In genomic region chr12:122992386-122992785, GRCh38 we compare ENCODE assay signal across 20 cellular contexts. TPM values are rescaled to one million over a fixed set of nuclear protein-coding genes. Genes with fewer than 3 reads are reported as not detected.
DNase-seq lines count a peak whose midpoint lies in the region; ATAC-seq and TF ChIP-seq lines count a peak whose summit lies in the region.
"Had no signal": no experiment of that assay in that cellular context is flagged by ENCODE, and none has a peak within 500 bp of the region (broad histone marks: within the 10 kb centered on the region; RNA-seq: fewer than 3 reads in every experiment).

No MANE protein-coding gene starts in this region.

- TF ChIP-seq CTCF in heart left ventricle (IDR thresholded peaks at IDR 0.05) (no peak), heart right ventricle (IDR thresholded peaks at IDR 0.05) (no peak), KMS-11 (conservative IDR thresholded peaks at IDR 0.05; ENCODE audit: low read depth, low read length) (no peak), spleen (IDR thresholded peaks at IDR 0.05 in 8 of 11, conservative IDR thresholded peaks at IDR 0.05 in 3 of 11) (no peak)

- peak overlapping the region; percentile 42; the same call in 1 of the 2 replicates for H3K4me2 ChIP-seq in KMS-11
- H3K4me2 ChIP-seq: SK-N-SH had no signal

- H3K36me3 Mint-ChIP-seq in immature natural killer cell: no peaks in the 10 kb centered on the region

- H3K79me2 ChIP-seq in KMS-11 (ENCODE audit: insufficient read depth, low read depth): no peaks in the 10 kb centered on the region

- intact Hi-C loops in heart left ventricle (cut with DNase I) (no loop called here), heart right ventricle (cut with DNase I) (no loop called here), spleen (cut with DNase I; ENCODE audit: low total_unique reads) (no loop called here)

- peaks cover 0 to 23% (median 4%) of the 10 kb centered on the region in 12 donors for H3K4me1 ChIP-seq in heart left ventricle
- H3K4me1 ChIP-seq in heart right ventricle: peaks cover 0 to 15% (median 9%) of the 10 kb centered on the region in 9 donors
- peaks cover 19% of the 10 kb centered on the region for H3K4me1 ChIP-seq in KMS-11 (ENCODE audit: low read depth, poor library complexity, severe bottlenecking)
- H3K4me1 ChIP-seq in spleen: peaks cover 0 to 6% (median 0%) of the 10 kb centered on the region in 6 donors

- H3K4me3 Mint-ChIP-seq in immature natural killer cell: no peak overlapping the region

- H3K27ac Mint-ChIP-seq in immature natural killer cell: no peak overlapping the region

- H2AFZ ChIP-seq in KMS-11 (ENCODE audit: low read depth): no peak overlapping the region

- no peaks in the 10 kb centered on the region for H3K9me3 Mint-ChIP-seq in immature natural killer cell

- no peaks in the 10 kb centered on the region for H3K9me3 ChIP-seq in heart left ventricle
- H3K9me3 ChIP-seq in heart right ventricle: no peaks in the 10 kb centered on the region
- no peaks in the 10 kb centered on the region for H3K9me3 ChIP-seq in spleen
- H3K9me3 ChIP-seq: Peyer's patch, SK-N-SH had no signal

- H3K4me1 Mint-ChIP-seq in immature natural killer cell: no peaks in the 10 kb centered on the region

- H3K27me3 Mint-ChIP-seq in immature natural killer cell (ENCODE audit: low read depth in 3 of 3): peaks cover 0 to 3% (median 0%) of the 10 kb centered on the region in 3 donors

- ATAC-seq in heart left ventricle (no peak), heart right ventricle (no peak), HG03460 (IDR thresholded peaks at IDR 0.05; ENCODE audit: unreplicated experiment) (no peak)

- peaks cover 0 to 77% (median 31%) of the 10 kb centered on the region in 9 donors for H3K36me3 ChIP-seq in heart left ventricle
- peaks cover 0 to 96% (median 8%) of the 10 kb centered on the region in 9 donors for H3K36me3 ChIP-seq in heart right ventricle
- no peaks in the 10 kb centered on the region for H3K36me3 ChIP-seq in KMS-11 (ENCODE audit: insufficient read depth)
- H3K36me3 ChIP-seq in spleen: peaks cover 0 to 58% (median 12%) of the 10 kb centered on the region in 6 donors

- H3K27ac ChIP-seq in heart left ventricle: no peak overlapping the region
- H3K27ac ChIP-seq in heart right ventricle: no peak overlapping the region
- no peak overlapping the region for H3K27ac ChIP-seq in KMS-11
- H3K27ac ChIP-seq in spleen: no peak overlapping the region

- H3K4me3 ChIP-seq in heart left ventricle: no peak overlapping the region
- no peak overlapping the region for H3K4me3 ChIP-seq in heart right ventricle
- no peak overlapping the region for H3K4me3 ChIP-seq in KMS-11 (IDR thresholded peaks at IDR 0.05; ENCODE audit: insufficient read depth, low read depth, low read length)
- no peak overlapping the region for H3K4me3 ChIP-seq in spleen
- H3K4me3 ChIP-seq: Peyer's patch had no signal

- 79 to 83% (median 81%) methylated on average over 12 to 19 of the region's 19 CpGs for WGBS in heart left ventricle, 4 donors
- 80 to 81% methylated on average over 19 of the region's 19 CpGs for WGBS in heart right ventricle, 2 donors
- WGBS in spleen, 5 donors: 85 to 92% (median 91%) methylated on average over 18 to 19 of the region's 19 CpGs

- H3K9ac ChIP-seq in KMS-11: no peak overlapping the region
- H3K9ac ChIP-seq: SK-N-SH had no signal

- DNase-seq in heart left ventricle (peak in 3 of 5 donors; percentile 11 to 60 (median 27)), heart right ventricle (no peak), left kidney (ENCODE audit: low read depth, low spot score) (peak; percentile 88), spleen (peak; percentile 69), immature natural killer cell (no peak), HK-2 (ENCODE audit: unreplicated experiment) (no peak)
- DNase-seq: Calu3, DMS79 treated with DMSO at 0.1 percent for 48 hours, GF-D8, IMR-90, NCI-H1048, NCI-H1417, NCI-H1694, NCI-H2029 treated with DMSO at 0.1 percent for 48 hours, NCI-H446 treated with DMSO at 0.1 percent for 48 hours, OCI-M1, Peyer's patch, SK-N-SH had no signal

- no peak for TF ChIP-seq POLR2A in heart left ventricle (IDR thresholded peaks at IDR 0.05)
- no peak for TF ChIP-seq POLR2A in spleen (IDR thresholded peaks at IDR 0.05)

- no peaks in the 10 kb centered on the region for H4K20me1 ChIP-seq in KMS-11 (ENCODE audit: insufficient read depth)

- H3K27me3 ChIP-seq in heart left ventricle: no peaks in the 10 kb centered on the region
- H3K27me3 ChIP-seq in heart right ventricle: no peaks in the 10 kb centered on the region
- H3K27me3 ChIP-seq in KMS-11 (ENCODE audit: insufficient read depth, low read depth): no peaks in the 10 kb centered on the region
- no peaks in the 10 kb centered on the region for H3K27me3 ChIP-seq in spleen (replicated peaks in 1 of 7)
- H3K27me3 ChIP-seq: Peyer's patch had no signal

RNA-seq across cellular contexts. Expression of gene ARL6IP4, which starts 11.9 kb away (rescaled TPM):
- total RNA-seq in heart left ventricle: 100 to 1,000 TPM; 123 to 236 (median 140) TPM
- polyA plus RNA-seq in heart left ventricle: 100 to 1,000 TPM; 186 to 325 TPM
- 100 to 1,000 TPM; 125 to 161 (median 137) TPM for total RNA-seq in heart right ventricle
- polyA plus RNA-seq in heart right ventricle: 100 to 1,000 TPM; 226 to 319 TPM
- 100 to 1,000 TPM; 150 to 202 (median 181) TPM for total RNA-seq in spleen
- 100 to 1,000 TPM; 308 to 419 (median 377) TPM for polyA plus RNA-seq in spleen
- 100 to 1,000 TPM; 131 to 327 (median 245) TPM for polyA plus RNA-seq in immature natural killer cell

RNA-seq across cellular contexts. Expression of gene OGFOD2, which starts 17.3 kb away (rescaled TPM):
- total RNA-seq in heart left ventricle: 10 to 100 TPM in 6 of 9 donors, 1 to 10 TPM in 3; 4.4 to 17.0 (median 12.7) TPM
- 10 to 100 TPM; 12.7 to 19.7 TPM for polyA plus RNA-seq in heart left ventricle
- 10 to 100 TPM; 10.6 to 17.1 (median 12.0) TPM for total RNA-seq in heart right ventricle
- 10 to 100 TPM; 12.0 to 15.9 TPM for polyA plus RNA-seq in heart right ventricle
- total RNA-seq in spleen: 10 to 100 TPM in 6 of 7 donors, 1 to 10 TPM in 1; 9.5 to 24.7 (median 20.4) TPM
- polyA plus RNA-seq in spleen: 10 to 100 TPM; 18.5 to 32.3 (median 28.1) TPM
- 10 to 100 TPM; 14.4 to 16.6 (median 16.3) TPM for polyA plus RNA-seq in immature natural killer cell

RNA-seq across cellular contexts. Expression of gene ABCB9, which starts 26.1 kb away (rescaled TPM):
- total RNA-seq in heart left ventricle (1 to 10 TPM; 3.1 to 8.6 (median 4.7) TPM), heart right ventricle (1 to 10 TPM; 2.7 to 5.8 (median 4.5) TPM), spleen (1 to 10 TPM; 4.1 to 6.2 (median 5.5) TPM)
- polyA plus RNA-seq in heart left ventricle (1 to 10 TPM; 3.1 to 3.3 TPM), heart right ventricle (1 to 10 TPM; 1.9 to 6.0 TPM), spleen (1 to 10 TPM; 1.5 to 2.8 (median 1.7) TPM), immature natural killer cell (under 1 TPM in 2 of 3 donors, not detected in 1; 0.31 to 0.44 TPM)

Comparison
In these comparisons a context has a peak if more than half of its experiments do, and no peak if none do; other contexts are left out.
1. DNase-seq: peak in heart left ventricle (3 of 5), left kidney (single experiment) and spleen (single experiment); none in heart right ventricle (0 of 2), immature natural killer cell (0 of 3) and HK-2 (single experiment).